In the genomic region with DNA sequence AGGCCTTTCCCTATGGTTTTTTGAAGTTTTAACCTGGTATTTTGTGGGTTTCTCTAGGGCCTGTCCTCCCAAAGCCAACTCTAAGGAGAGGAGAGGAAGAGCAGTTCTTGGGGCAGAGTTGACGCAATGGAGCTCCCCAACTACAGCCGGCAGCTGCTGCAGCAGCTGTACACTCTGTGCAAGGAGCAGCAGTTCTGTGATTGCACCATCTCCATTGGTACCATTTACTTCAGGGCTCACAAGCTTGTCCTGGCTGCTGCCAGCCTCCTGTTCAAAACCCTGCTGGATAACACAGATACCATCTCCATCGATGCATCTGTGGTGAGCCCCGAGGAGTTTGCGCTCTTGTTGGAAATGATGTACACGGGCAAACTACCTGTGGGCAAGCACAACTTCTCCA, we compare ENCODE assay signal across 19 cellular contexts. TPM values are rescaled to one million over a fixed set of nuclear protein-coding genes. Genes with fewer than 3 reads are reported as not detected.
DNase-seq lines count a peak whose midpoint lies in the region; ATAC-seq and TF ChIP-seq lines count a peak whose summit lies in the region.
"Had no signal": no experiment of that assay in that cellular context is flagged by ENCODE, and none has a peak within 500 bp of the region (broad histone marks: within the 10 kb centered on the region; RNA-seq: fewer than 3 reads in every experiment).

No MANE protein-coding gene starts in this region.

- DNase-seq in HL-60 (ENCODE audit: low read depth in 1 of 2, low spot score in 1 of 2) (peak; percentile 31 to 86), NT2/D1 (ENCODE audit: low read depth, low spot score) (no peak), choroid plexus epithelial cell (ENCODE audit: low read depth) (peak; percentile 45), HAP-1 (ENCODE audit: low spot score in 2 of 2) (no peak), SK-N-SH (no peak)
- DNase-seq: Calu3; CD8-positive, alpha-beta T cell; NCI-H1048; NCI-H1436; NCI-H2029 treated with DMSO at 0.1 percent for 48 hours; NCI-H2171; NCI-H526 treated with DMSO at 0.1 percent for 48 hours; OCI-M1; SHP77 had no signal

- H3K27me3 ChIP-seq in HL-60 (ENCODE audit: insufficient read depth, poor library complexity, severe bottlenecking) (no peaks in the 10 kb centered on the region), NT2/D1 (ENCODE audit: insufficient read depth, insufficient read length) (no peaks in the 10 kb centered on the region), neutrophil (no peaks in the 10 kb centered on the region), HAP-1 (ENCODE audit: low read depth) (no peaks in the 10 kb centered on the region), SK-N-SH (ENCODE audit: insufficient read depth) (no peaks in the 10 kb centered on the region)
- H3K27me3 ChIP-seq: BLaER1 treated with 17β-estradiol and CSF1 and Interleukin-3, amounts not matched to agents 10 nM and 100 nM had no signal

- CTCF ChIA-PET in SK-N-SH (lab: Yijun Ruan, JAX): interaction anchor here (0.6 to 2.5 kb wide), 7 partner anchors 9 to 154 kb away, joined by 3 to 8 read pairs (median 4); no protein-coding TSS in a partner anchor

- peak overlapping the region; percentile 28; the same call in 1 of the 2 replicates for H3K27ac ChIP-seq in HL-60 (replicated peaks)
- H3K27ac ChIP-seq in neutrophil: peak overlapping the region; percentile 16
- H3K27ac ChIP-seq in SK-N-SH (ENCODE audit: low read depth in 2 of 2, low read length in 1 of 2): no peak overlapping the region
- H3K27ac ChIP-seq: A549; BLaER1 treated with 17β-estradiol and CSF1 and Interleukin-3, amounts not matched to agents 10 nM and 100 nM had no signal

- no peaks in the 10 kb centered on the region for H4K20me1 ChIP-seq in SK-N-SH (ENCODE audit: insufficient read depth)

- no peaks in the 10 kb centered on the region for H3K9me2 ChIP-seq in SK-N-SH

- in situ Hi-C loops in HAP-1 (cut with MboI; ENCODE audit: low sequenced_read_pairs): no loop called here

- H3K36me3 ChIP-seq in NT2/D1 (ENCODE audit: insufficient read depth, insufficient read length, low read length) (peaks cover 12% of the 10 kb centered on the region), neutrophil (no peaks in the 10 kb centered on the region), HAP-1 (replicated peaks) (peaks cover 5% of the 10 kb centered on the region; the same call in 1 of the 2 replicates), SK-N-SH (replicated peaks in 1 of 2; ENCODE audit: control insufficient read depth in 1 of 2, insufficient read depth in 2 of 2, low read length in 1 of 2) (peaks cover 19 to 28% of the 10 kb centered on the region in 2 experiments)

- H2AFZ ChIP-seq in SK-N-SH (ENCODE audit: low read depth): no peak overlapping the region

- H3K4me2 ChIP-seq in SK-N-SH: no peak overlapping the region
- H3K4me2 ChIP-seq: A549; BLaER1 treated with 17β-estradiol and CSF1 and Interleukin-3, amounts not matched to agents 10 nM and 100 nM had no signal

- H3F3A ChIP-seq in SK-N-SH (replicated peaks; ENCODE audit: insufficient read depth): no peaks in the 10 kb centered on the region

- no peak for TF ChIP-seq EP300 in SK-N-SH (IDR thresholded peaks at IDR 0.05; ENCODE audit: borderline replicate concordance in 1 of 2, low read depth in 1 of 2, low read length in 1 of 2)

- WGBS in SK-N-SH (ENCODE audit: low lambda C conversion rate): 94% methylated on average over 6 of the region's 6 CpGs

- H3K9ac ChIP-seq in NT2/D1 (ENCODE audit: insufficient read length, low read depth) (peak overlapping the region; percentile 21), SK-N-SH (no peak overlapping the region)
- H3K9ac ChIP-seq: BLaER1 treated with 17β-estradiol and CSF1 and Interleukin-3, amounts not matched to agents 10 nM and 100 nM had no signal

- H3K9me3 ChIP-seq in NT2/D1 (ENCODE audit: insufficient read depth, low read length) (no peaks in the 10 kb centered on the region), neutrophil (no peaks in the 10 kb centered on the region), HAP-1 (no peaks in the 10 kb centered on the region), SK-N-SH (peaks cover 3% of the 10 kb centered on the region)
- H3K9me3 ChIP-seq: A549 had no signal

- peaks cover 8% of the 10 kb centered on the region; the same call in 1 of the 2 replicates for H3K79me2 ChIP-seq in SK-N-SH (ENCODE audit: insufficient read depth)

- no peak for ATAC-seq in SK-N-SH treated with all-trans-retinoic acid at 6 μM for 48 hours
- ATAC-seq: A549; CD8-positive, alpha-beta T cell; K562 had no signal

- TF ChIP-seq CTCF in HL-60 (IDR thresholded peaks at IDR 0.05; ENCODE audit: insufficient read depth, low read length) (no peak), choroid plexus epithelial cell (conservative IDR thresholded peaks at IDR 0.05; ENCODE audit: low read depth, low read length) (no peak), neutrophil (IDR thresholded peaks at IDR 0.05) (no peak), SK-N-SH (IDR thresholded peaks at IDR 0.05) (no peak)

- POLR2A ChIA-PET in SK-N-SH (lab: Yijun Ruan, JAX): no interaction called here

- TF ChIP-seq RAD21 in SK-N-SH (IDR thresholded peaks at IDR 0.05; ENCODE audit: low read length): no peak

- H3K4me1 ChIP-seq in NT2/D1 (ENCODE audit: insufficient read depth, insufficient read length) (peaks cover 9% of the 10 kb centered on the region), neutrophil (ENCODE audit: control insufficient read depth in 1 of 2, insufficient read depth in 1 of 2, low read depth in 1 of 2, low read length in 1 of 2) (peaks cover 39 to 56% of the 10 kb centered on the region in 2 experiments), HAP-1 (no peaks in the 10 kb centered on the region), SK-N-SH (ENCODE audit: control insufficient read depth in 1 of 2, insufficient read depth in 2 of 2, low read depth in 1 of 2, low read length in 1 of 2) (peaks cover 0 to 8% of the 10 kb centered on the region in 2 experiments; a peak in 1 of 4 replicates)
- H3K4me1 ChIP-seq: A549 had no signal

- H3K4me3 ChIP-seq in HL-60 (replicated peaks; ENCODE audit: insufficient read depth, low read length) (no peak overlapping the region), NT2/D1 (ENCODE audit: insufficient read length, low read depth) (no peak overlapping the region), choroid plexus epithelial cell (ENCODE audit: low read depth, low read length) (no peak overlapping the region), neutrophil (ENCODE audit: low read depth in 1 of 2, low read length in 1 of 2) (no peak overlapping the region), HAP-1 (no peak overlapping the region), SK-N-SH (ENCODE audit: low read depth in 2 of 2, low read length in 1 of 2) (no peak overlapping the region)
- H3K4me3 ChIP-seq: A549; BLaER1 treated with 17β-estradiol and CSF1 and Interleukin-3, amounts not matched to agents 10 nM and 100 nM; K562 had no signal

TF ChIP-seq in SK-N-SH treated with all-trans-retinoic acid at 6 μM for 48 hours, 23 proteins besides CTCF, POLR2A, EP300 and RAD21:
- TF ChIP-seq ZFP3 (CRISPR knock-in tag; IDR thresholded peaks at IDR 0.05) (no peak), GLIS3 (CRISPR knock-in tag; IDR thresholded peaks at IDR 0.05) (no peak), ESRRG (CRISPR knock-in tag; IDR thresholded peaks at IDR 0.05) (no peak)

TF ChIP-seq in SK-N-SH, 30 proteins besides CTCF, POLR2A, EP300 and RAD21:
- no peak for TF ChIP-seq NFIC (IDR thresholded peaks at IDR 0.05; ENCODE audit: borderline replicate concordance)
- no peak for TF ChIP-seq YY1 (IDR thresholded peaks at IDR 0.05; ENCODE audit: low read depth)
- TF ChIP-seq, protein P1, sequence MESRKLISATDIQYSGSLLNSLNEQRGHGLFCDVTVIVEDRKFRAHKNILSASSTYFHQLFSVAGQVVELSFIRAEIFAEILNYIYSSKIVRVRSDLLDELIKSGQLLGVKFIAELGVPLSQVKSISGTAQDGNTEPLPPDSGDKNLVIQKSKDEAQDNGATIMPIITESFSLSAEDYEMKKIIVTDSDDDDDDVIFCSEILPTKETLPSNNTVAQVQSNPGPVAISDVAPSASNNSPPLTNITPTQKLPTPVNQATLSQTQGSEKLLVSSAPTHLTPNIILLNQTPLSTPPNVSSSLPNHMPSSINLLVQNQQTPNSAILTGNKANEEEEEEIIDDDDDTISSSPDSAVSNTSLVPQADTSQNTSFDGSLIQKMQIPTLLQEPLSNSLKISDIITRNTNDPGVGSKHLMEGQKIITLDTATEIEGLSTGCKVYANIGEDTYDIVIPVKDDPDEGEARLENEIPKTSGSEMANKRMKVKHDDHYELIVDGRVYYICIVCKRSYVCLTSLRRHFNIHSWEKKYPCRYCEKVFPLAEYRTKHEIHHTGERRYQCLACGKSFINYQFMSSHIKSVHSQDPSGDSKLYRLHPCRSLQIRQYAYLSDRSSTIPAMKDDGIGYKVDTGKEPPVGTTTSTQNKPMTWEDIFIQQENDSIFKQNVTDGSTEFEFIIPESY (IDR thresholded peaks at IDR 0.05; ENCODE audit: borderline replicate concordance, low read depth): no peak
- TF ChIP-seq RXRA (IDR thresholded peaks at IDR 0.05; ENCODE audit: borderline replicate concordance, low read depth): no peak
- no peak for TF ChIP-seq TCF12 (IDR thresholded peaks at IDR 0.05)
- TF ChIP-seq GABPA (IDR thresholded peaks at IDR 0.05; ENCODE audit: low read depth): no peak
- no peak for TF ChIP-seq ELF1 (IDR thresholded peaks at IDR 0.05)
- no peak for TF ChIP-seq TAF1 (IDR thresholded peaks at IDR 0.05; ENCODE audit: borderline replicate concordance, low read depth, low read length)
- no peak for TF ChIP-seq JUND (IDR thresholded peaks at IDR 0.05)
- TF ChIP-seq SMC3 (IDR thresholded peaks at IDR 0.05; ENCODE audit: low read depth, low read length): no peak
- no peak for TF ChIP-seq GATA2 (CRISPR knock-in tag; IDR thresholded peaks at IDR 0.05)
- TF ChIP-seq TEAD4 (IDR thresholded peaks at IDR 0.05; ENCODE audit: borderline replicate concordance, insufficient read depth): no peak
- TF ChIP-seq MEF2A (IDR thresholded peaks at IDR 0.05; ENCODE audit: borderline replicate concordance, low read depth): no peak
- no peak for TF ChIP-seq FOSL2 (IDR thresholded peaks at IDR 0.05; ENCODE audit: borderline replicate concordance, low read depth)

RNA-seq across cellular contexts. Expression of a gene that starts 38.2 kb away (rescaled TPM):
- polyA plus RNA-seq in SK-N-SH (2012; rRNA removed): 5.0 and 7.8 TPM in 2 replicates
- 1.7 and 2.2 TPM in 2 replicates for polyA plus RNA-seq in SK-N-SH (2012; cell fraction: cytosol; rRNA removed)
- 40.6 and 45.3 TPM in 2 replicates for polyA plus RNA-seq in SK-N-SH (2012; cell fraction: nucleus; rRNA removed)

Comparison
In these comparisons a context has a peak if more than half of its experiments do, and no peak if none do; other contexts are left out.
1. DNase-seq: peak in HL-60 (2 of 2) and choroid plexus epithelial cell (single experiment); none in NT2/D1 (single experiment), HAP-1 (0 of 2) and SK-N-SH (single experiment).
2. H3K27ac ChIP-seq: peak in HL-60 (single experiment) and neutrophil (single experiment); none in SK-N-SH (0 of 2).